Comparison of ENCODE assay signal across 8 cellular contexts in the genomic region with DNA sequence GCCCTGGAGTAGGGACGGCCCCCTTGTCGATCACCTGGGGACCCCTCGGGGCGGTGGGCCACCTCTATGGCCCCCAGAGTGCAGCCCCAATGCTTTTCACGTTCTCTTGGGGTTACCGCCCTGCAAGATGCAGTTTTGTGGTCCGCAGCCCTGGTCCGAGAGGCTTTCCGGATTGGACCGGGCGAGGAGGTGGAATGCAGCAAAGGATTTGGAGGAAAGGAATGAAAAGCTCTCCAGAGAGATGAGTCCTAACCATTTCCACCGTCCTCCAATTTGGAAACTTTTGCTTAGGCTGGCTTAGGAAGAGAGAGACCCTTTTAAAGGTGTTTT. TPM values are rescaled to one million over a fixed set of nuclear protein-coding genes. Genes with fewer than 3 reads are reported as not detected.
DNase-seq lines count a peak whose midpoint lies in the region; ATAC-seq, FAIRE-seq and TF ChIP-seq lines count a peak whose summit lies in the region.

No MANE protein-coding gene starts in this region.

- H3K27me3 ChIP-seq in stomach smooth muscle (ENCODE audit: control insufficient read depth in 1 of 2, insufficient read depth in 2 of 2, low read length in 2 of 2), result no peaks in the 10 kb centered on the region

- H3K9ac ChIP-seq in kidney (ENCODE audit: low read length in 2 of 2) (no peak overlapping the region), stomach smooth muscle (ENCODE audit: low read length in 2 of 2) (peak overlapping the region in 1 of 2 donors; percentile 67)

- peak; percentile 16 for ATAC-seq in HG03175 (IDR thresholded peaks at IDR 0.05; ENCODE audit: unreplicated experiment)
- ATAC-seq in GM21576 (IDR thresholded peaks at IDR 0.05; ENCODE audit: unreplicated experiment), result no peak
- ATAC-seq in HG02970 (IDR thresholded peaks at IDR 0.05; ENCODE audit: low FRiP score, unreplicated experiment), result no peak

- no peak overlapping the region for H3K27ac ChIP-seq in kidney (ENCODE audit: low read depth in 2 of 2, low read length in 2 of 2)
- H3K27ac ChIP-seq in stomach smooth muscle (ENCODE audit: low read length), result no peak overlapping the region

- FAIRE-seq in kidney (lab: Jason Lieb, UNC), result no peak

- intact Hi-C loops in kidney (cut with DNase I), result no loop called here

- H3K9me3 ChIP-seq in kidney (ENCODE audit: control insufficient read depth in 1 of 2, low read length in 2 of 2) (no peaks in the 10 kb centered on the region), stomach smooth muscle (ENCODE audit: control insufficient read depth in 2 of 2, low read length in 2 of 2) (no peaks in the 10 kb centered on the region)

- H3K36me3 ChIP-seq in kidney (ENCODE audit: control insufficient read depth in 1 of 2, insufficient read depth in 2 of 2, low read length in 2 of 2) (no peaks in the 10 kb centered on the region), stomach smooth muscle (ENCODE audit: control insufficient read depth in 2 of 2, insufficient read depth in 2 of 2, low read length in 2 of 2) (no peaks in the 10 kb centered on the region)

- peak overlapping the region; percentile 55 to 56 for H3K4me3 ChIP-seq in kidney (ENCODE audit: low read length in 2 of 2)
- H3K4me3 ChIP-seq in stomach smooth muscle (ENCODE audit: low read length in 2 of 2), result peak overlapping the region; percentile 53 to 75

- peaks cover 0 to 5% of the 10 kb centered on the region in 2 donors for H3K4me1 ChIP-seq in kidney (ENCODE audit: control insufficient read depth in 1 of 2, insufficient read depth in 1 of 2, low read depth in 1 of 2, low read length in 2 of 2)
- peaks cover 8% of the 10 kb centered on the region for H3K4me1 ChIP-seq in stomach smooth muscle (ENCODE audit: control insufficient read depth, insufficient read depth, low read length)

- DNase-seq in EH (ENCODE audit: low read depth) (peak; percentile 60), astrocyte of the hippocampus (ENCODE audit: low read depth, low spot score) (peak; percentile 50), kidney (no peak), CD1c-positive myeloid dendritic cell (ENCODE audit: extremely low spot score) (no peak)

- TF ChIP-seq CTCF in kidney (IDR thresholded peaks at IDR 0.05; ENCODE audit: borderline replicate concordance, extremely low read depth, insufficient read depth), result no peak

RNA-seq across cellular contexts. Expression of a gene that starts 0.6 kb away (rescaled TPM):
- total RNA-seq in kidney, result 15.5 TPM
- 10.1 TPM for polyA plus RNA-seq in kidney (ENCODE audit: insufficient read depth, low read depth, low replicate concordance)

Comparison
In these comparisons a context has a peak if more than half of its experiments do, and no peak if none do; other contexts are left out.
1. DNase-seq: peak in EH (single experiment) and astrocyte of the hippocampus (single experiment); none in kidney (single experiment) and CD1c-positive myeloid dendritic cell (single experiment).